In the genomic region with DNA sequence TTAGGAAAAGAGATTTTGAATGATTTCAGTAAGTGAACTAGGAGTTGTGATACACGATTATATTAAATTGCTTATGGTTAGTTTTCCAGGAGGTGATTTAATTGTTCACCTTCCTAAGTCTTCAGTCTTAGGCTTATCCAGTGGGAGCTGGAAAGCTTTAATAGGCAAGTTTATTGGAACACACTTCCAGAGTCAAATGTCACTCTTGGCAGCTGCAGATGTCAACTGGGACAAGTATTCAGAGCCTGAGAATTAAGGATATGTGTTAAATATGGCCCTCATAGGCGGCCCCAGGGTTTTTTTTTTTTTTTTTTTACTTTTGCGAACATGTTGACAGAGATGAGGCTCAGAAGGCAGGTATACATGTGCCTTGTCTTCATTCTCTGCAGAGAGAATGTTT, we compare ENCODE assay signal across 16 cellular contexts. TPM values are rescaled to one million over a fixed set of nuclear protein-coding genes. Genes with fewer than 3 reads are reported as not detected.
DNase-seq lines count a peak whose midpoint lies in the region; ATAC-seq, FAIRE-seq and TF ChIP-seq lines count a peak whose summit lies in the region.
"Had no signal": no experiment of that assay in that cellular context is flagged by ENCODE, and none has a peak within 500 bp of the region (broad histone marks: within the 10 kb centered on the region; RNA-seq: fewer than 3 reads in every experiment).

No MANE protein-coding gene starts in this region.

- no peaks in the 10 kb centered on the region for H3K9me3 ChIP-seq in smooth muscle cell (replicated peaks; ENCODE audit: low read depth)

- intact Hi-C loops in left ventricle myocardium superior (cut with micrococcal nuclease): no loop called here
- intact Hi-C loops in Right ventricle myocardium inferior (cut with DNase I): no loop called here

- H3K27me3 ChIP-seq in smooth muscle cell (ENCODE audit: low read depth): no peaks in the 10 kb centered on the region

- peaks cover 84% of the 10 kb centered on the region for H3K79me2 ChIP-seq in smooth muscle cell (ENCODE audit: low read depth)

- 59% methylated on average over 3 of the region's 3 CpGs for WGBS in smooth muscle cell (ENCODE audit: low lambda C conversion rate)

- H2AFZ ChIP-seq in smooth muscle cell (ENCODE audit: low read depth): no peak overlapping the region

- peaks cover 47% of the 10 kb centered on the region for H3K4me1 Mint-ChIP-seq in memory B cell

- no peak overlapping the region for H3K9ac ChIP-seq in smooth muscle cell (ENCODE audit: low read depth)
- H3K9ac ChIP-seq: KMS-11 had no signal

- H3F3A ChIP-seq in smooth muscle cell (ENCODE audit: low read depth): no peaks in the 10 kb centered on the region

- no peak for TF ChIP-seq CTCF in smooth muscle cell (IDR thresholded peaks at IDR 0.05; ENCODE audit: borderline replicate concordance, insufficient read depth, poor library complexity, severe bottlenecking)

- H3K4me1 ChIP-seq in smooth muscle cell (ENCODE audit: low read depth): peaks cover 20% of the 10 kb centered on the region

- no peaks in the 10 kb centered on the region for H3K27me3 Mint-ChIP-seq in memory B cell
- H3K27me3 Mint-ChIP-seq: T-cell had no signal

- no peaks in the 10 kb centered on the region for H3K36me3 Mint-ChIP-seq in memory B cell
- H3K36me3 Mint-ChIP-seq: T-cell had no signal

- ATAC-seq in left ventricle myocardium superior (peak; percentile 42), Right ventricle myocardium inferior (no peak), memory B cell (ENCODE audit: low read depth) (no peak), HG02973 (IDR thresholded peaks at IDR 0.05; ENCODE audit: unreplicated experiment) (no peak)
- ATAC-seq in stimulated activated naive CD8-positive, alpha-beta T cell treated with anti-CD3 and anti-CD28 coated beads, Interleukin-15, Interleukin-2, amounts not matched to agents 100 U/mL and 50 U/mL, for 24 hours: no peak
- ATAC-seq: T-cell had no signal

- DNase-seq in left ventricle myocardium superior (no peak), Right ventricle myocardium inferior (ENCODE audit: missing footprints) (no peak), LHCN-M2 (ENCODE audit: low read depth) (peak; percentile 81), memory B cell (ENCODE audit: low spot score in 2 of 2) (no peak), smooth muscle cell (lab: John Stamatoyannopoulos, UW; ENCODE audit: unreplicated experiment) (no peak), HTR-8/SVneo (ENCODE audit: insufficient read length, low spot score) (no peak)
- no peak for DNase-seq in stimulated activated naive CD8-positive, alpha-beta T cell treated with anti-CD3 and anti-CD28 coated beads, Interleukin-15, Interleukin-2, amounts not matched to agents 100 U/mL and 50 U/mL, for 24 hours
- DNase-seq: amygdala, GDM1, substantia nigra, WERI-Rb-1 had no signal

- FAIRE-seq in HTR-8/SVneo (lab: Jason Lieb, UNC): no peak
- FAIRE-seq: endometrium, frontal cortex had no signal

- H3K9me3 Mint-ChIP-seq in memory B cell: no peaks in the 10 kb centered on the region
- H3K9me3 Mint-ChIP-seq: T-cell had no signal

- no peak overlapping the region for H3K4me3 ChIP-seq in smooth muscle cell

- peak overlapping the region; percentile 14 for H3K4me2 ChIP-seq in smooth muscle cell
- H3K4me2 ChIP-seq: KMS-11 had no signal

- no peak overlapping the region for H3K27ac ChIP-seq in smooth muscle cell (ENCODE audit: low read depth)
- H3K27ac ChIP-seq: KMS-11, WERI-Rb-1 had no signal

- H4K20me1 ChIP-seq in smooth muscle cell (ENCODE audit: low read depth): peaks cover 17% of the 10 kb centered on the region

- H3K27ac Mint-ChIP-seq in memory B cell: peak overlapping the region; percentile 69
- H3K27ac Mint-ChIP-seq: T-cell had no signal

- H3K36me3 ChIP-seq in smooth muscle cell (ENCODE audit: low read depth): no peaks in the 10 kb centered on the region
- H3K36me3 ChIP-seq: WERI-Rb-1 had no signal

- H3K4me3 Mint-ChIP-seq in memory B cell: no peak overlapping the region
- H3K4me3 Mint-ChIP-seq: T-cell had no signal

RNA-seq across cellular contexts. Expression of a gene that starts 29.2 kb away (rescaled TPM):
- 5.9 TPM for total RNA-seq in left ventricle myocardium superior
- total RNA-seq in Right ventricle myocardium inferior: 8.4 TPM
- 113 and 124 TPM in 2 replicates for total RNA-seq in LHCN-M2 (2014; rRNA removed)
- 107 TPM for polyA plus RNA-seq in LHCN-M2 (2012)
- 27.5 and 39.5 TPM in 2 replicates for total RNA-seq in smooth muscle cell
- polyA plus RNA-seq in smooth muscle cell: 32.6 and 37.5 TPM in 2 replicates
